ENCODE assay signal across 11 cellular contexts in genomic region chr1:156895408-156895874, GRCh38. TPM values are rescaled to one million over a fixed set of nuclear protein-coding genes. Genes with fewer than 3 reads are reported as not detected.
DNase-seq lines count a peak whose midpoint lies in the region; ATAC-seq and TF ChIP-seq lines count a peak whose summit lies in the region.
"Had no signal": no experiment of that assay in that cellular context is flagged by ENCODE, and none has a peak within 500 bp of the region (broad histone marks: within the 10 kb centered on the region; RNA-seq: fewer than 3 reads in every experiment).

No MANE protein-coding gene starts in this region.

- peaks cover 17% of the 10 kb centered on the region for H3K27me3 ChIP-seq in lower lobe of right lung (ENCODE audit: low read depth)
- H3K27me3 ChIP-seq in thyroid gland: peaks cover 3% of the 10 kb centered on the region

- H3K4me3 ChIP-seq in lower lobe of right lung: peak overlapping the region; percentile 63
- peak overlapping the region in 1 of 3 donors; percentile 6 for H3K4me3 ChIP-seq in thyroid gland (replicated peaks in 1 of 3)

- H3K36me3 ChIP-seq in lower lobe of right lung (no peaks in the 10 kb centered on the region), thyroid gland (no peaks in the 10 kb centered on the region)
- H3K36me3 ChIP-seq: neutrophil had no signal

- DNase-seq in OCI-M1 (lab: John Stamatoyannopoulos, UW) (peak; percentile 51), lower lobe of right lung (no peak), thyroid gland (no peak), DMS79 treated with DMSO at 0.1 percent for 48 hours (lab: John Stamatoyannopoulos, UW) (no peak), NCI-H1417 (lab: John Stamatoyannopoulos, UW) (no peak), NCI-H2171 (lab: John Stamatoyannopoulos, UW) (no peak)
- DNase-seq: activated CD4-positive, alpha-beta T cell treated with anti-CD3 and anti-CD28 coated beads, Interleukin-2, amount 50 U/mL, for 48 hours; hypothalamus had no signal

- H3K9me3 ChIP-seq in lower lobe of right lung: no peaks in the 10 kb centered on the region
- H3K9me3 ChIP-seq in thyroid gland: no peaks in the 10 kb centered on the region
- H3K9me3 ChIP-seq: neutrophil had no signal

- no peak for TF ChIP-seq POLR2A in thyroid gland (IDR thresholded peaks at IDR 0.05)

- peak overlapping the region; percentile 88 for H3K27ac ChIP-seq in cingulate gyrus (ENCODE audit: low read depth, low read length)
- peak overlapping the region; percentile 86 for H3K27ac ChIP-seq in lower lobe of right lung
- H3K27ac ChIP-seq in thyroid gland: peak overlapping the region; percentile 85 to 94 (median 86)
- H3K27ac ChIP-seq: neutrophil had no signal

- no peak for TF ChIP-seq CTCF in lower lobe of right lung (IDR thresholded peaks at IDR 0.05)
- TF ChIP-seq CTCF in thyroid gland (IDR thresholded peaks at IDR 0.05): no peak

- 72 to 76% methylated on average over 6 of the region's 6 CpGs for WGBS in thyroid gland, 2 donors

- intact Hi-C loops in lower lobe of right lung (cut with DNase I): no loop called here
- intact Hi-C loops in thyroid gland (cut with DNase I): no loop called here

- no peak for ATAC-seq in lower lobe of right lung
- no peak for ATAC-seq in HG03159 (IDR thresholded peaks at IDR 0.05; ENCODE audit: unreplicated experiment)

- H3K4me1 ChIP-seq in lower lobe of right lung (peaks cover 68% of the 10 kb centered on the region), thyroid gland (peaks cover 5 to 55% of the 10 kb centered on the region in 2 donors)

RNA-seq across cellular contexts. Expression of gene PEAR1, which starts 1.9 kb away (rescaled TPM):
- total RNA-seq in lower lobe of right lung (14.8 TPM), thyroid gland (10 to 100 TPM; 11.2 to 21.9 (median 14.4) TPM)

RNA-seq across cellular contexts. Expression of gene LRRC71, which starts 25.0 kb away (rescaled TPM):
- 5.3 TPM for total RNA-seq in lower lobe of right lung
- total RNA-seq in thyroid gland: not detected

RNA-seq across cellular contexts. Expression of gene NTRK1, which starts 34.8 kb away (rescaled TPM):
- total RNA-seq in lower lobe of right lung (1.9 TPM), thyroid gland (1 to 10 TPM in 1 of 4 donors, under 1 TPM in 3; 0.11 to 1.2 (median 0.63) TPM)

RNA-seq across cellular contexts. Expression of gene INSRR, which starts 36.5 kb away (rescaled TPM):
- total RNA-seq in lower lobe of right lung: not detected
- total RNA-seq in thyroid gland: not detected
